8 cellular contexts compared by ENCODE assay signal in genomic region chr19:49142866-49143335, GRCh38. TPM values are rescaled to one million over a fixed set of nuclear protein-coding genes. Genes with fewer than 3 reads are reported as not detected.
A peak's percentile ranks its signal among the peaks of the same experiment; 100 is the strongest.
DNase-seq lines count a peak whose midpoint lies in the region; ATAC-seq, FAIRE-seq and TF ChIP-seq lines count a peak whose summit lies in the region.

No MANE protein-coding gene starts in this region.

- H3K36me3 Mint-ChIP-seq in T-helper 17 cell (ENCODE audit: low read depth), result peaks cover 7% of the 10 kb centered on the region

- intact Hi-C loops in gastrocnemius medialis (cut with DNase I; ENCODE audit: low total_unique reads), result loop anchor here (2.0 kb wide), 1 partner anchor 14 kb away; no protein-coding TSS in a partner anchor

- peak; percentile 35 to 57 for TF ChIP-seq POLR2A in gastrocnemius medialis (IDR thresholded peaks at IDR 0.05)

- H3K27me3 ChIP-seq in bronchial epithelial cell (ENCODE audit: control insufficient read depth, insufficient read depth, low read length), result no peaks in the 10 kb centered on the region
- no peaks in the 10 kb centered on the region for H3K27me3 ChIP-seq in gastrocnemius medialis

- H3K4me3 ChIP-seq in bronchial epithelial cell (ENCODE audit: low read depth, low read length), result peak overlapping the region; percentile 41
- peak overlapping the region; percentile 63 for H3K4me3 ChIP-seq in iPS-18c (ENCODE audit: insufficient read depth, low read depth, low read length)
- peak overlapping the region; percentile 58 to 67 (median 62) for H3K4me3 ChIP-seq in gastrocnemius medialis

- H3K4me1 ChIP-seq in gastrocnemius medialis, result peaks cover 15 to 25% of the 10 kb centered on the region in 2 donors

- ATAC-seq in T-helper 17 cell, result peak; percentile 70
- peak; percentile 94 to 98 for ATAC-seq in gastrocnemius medialis

- DNase-seq in GDM1 (lab: John Stamatoyannopoulos, UW) (peak; percentile 84), HS-5 (ENCODE audit: low read depth) (peak; percentile 56), T-helper 17 cell (peak in 1 of 3 donors; percentile 31), bronchial epithelial cell (ENCODE audit: low read depth) (peak; percentile 84), gastrocnemius medialis (peak; percentile 91 to 92), mesenteric fat pad (ENCODE audit: low spot score) (no peak), HK-2 (ENCODE audit: unreplicated experiment) (no peak)

- H3K4me1 Mint-ChIP-seq in T-helper 17 cell, result peaks cover 22% of the 10 kb centered on the region

- TF ChIP-seq CTCF in bronchial epithelial cell (IDR thresholded peaks at IDR 0.05; ENCODE audit: insufficient read depth, low read length, severe bottlenecking) (no peak), gastrocnemius medialis (IDR thresholded peaks at IDR 0.05 in 4 of 5, conservative IDR thresholded peaks at IDR 0.05 in 1 of 5) (no peak)

- in situ Hi-C loops in gastrocnemius medialis (cut with MboI; ENCODE audit: low sequenced_read_pairs in 4 of 4), result no loop called here

- H3K27me3 Mint-ChIP-seq in T-helper 17 cell, result peaks cover 43% of the 10 kb centered on the region

- H3K36me3 ChIP-seq in bronchial epithelial cell (ENCODE audit: control insufficient read depth, insufficient read depth, low read length) (no peaks in the 10 kb centered on the region), gastrocnemius medialis (no peaks in the 10 kb centered on the region)

- no peaks in the 10 kb centered on the region for H3K9me3 ChIP-seq in T-helper 17 cell (ENCODE audit: control insufficient read depth, low read length, poor library complexity, severe bottlenecking)
- H3K9me3 ChIP-seq in iPS-18c (ENCODE audit: control insufficient read depth, insufficient read depth, low read length), result no peaks in the 10 kb centered on the region
- H3K9me3 ChIP-seq in gastrocnemius medialis, result no peaks in the 10 kb centered on the region

- peak overlapping the region; percentile 81 for H3K4me3 Mint-ChIP-seq in T-helper 17 cell

- peak overlapping the region; percentile 48 to 67 (median 56) for H3K27ac ChIP-seq in gastrocnemius medialis

- no peak for FAIRE-seq in bronchial epithelial cell (lab: Jason Lieb, UNC)

- peak overlapping the region; percentile 74 for H3K27ac Mint-ChIP-seq in T-helper 17 cell

RNA-seq across cellular contexts. Expression of gene HRC, which starts 12.3 kb away (rescaled TPM):
- not detected for total RNA-seq in T-helper 17 cell
- total RNA-seq in bronchial epithelial cell, result not detected in 2 replicates
- total RNA-seq in gastrocnemius medialis, result 100 to 1,000 TPM; 190 to 537 (median 300) TPM
- 1.3 TPM for total RNA-seq in mesenteric fat pad

RNA-seq across cellular contexts. Expression of gene TRPM4, which starts 14.7 kb away (rescaled TPM):
- total RNA-seq in T-helper 17 cell (under 1 TPM in 1 of 2 donors, not detected in 1; 0.25 TPM), bronchial epithelial cell (11.1 and 18.6 TPM in 2 replicates), gastrocnemius medialis (10 to 100 TPM; 10.4 to 11.5 (median 11.3) TPM), mesenteric fat pad (17.0 TPM)

RNA-seq across cellular contexts. Expression of gene PPFIA3, which starts 23.6 kb away (rescaled TPM):
- total RNA-seq in T-helper 17 cell, result 1 to 10 TPM; 2.6 to 3.9 TPM
- total RNA-seq in bronchial epithelial cell, result 1.3 and 2.2 TPM in 2 replicates
- 1 to 10 TPM; 1.9 to 4.1 (median 3.0) TPM for total RNA-seq in gastrocnemius medialis
- 3.1 TPM for total RNA-seq in mesenteric fat pad

RNA-seq across cellular contexts. Expression of gene C19orf73, which starts 24.0 kb away (rescaled TPM):
- total RNA-seq in T-helper 17 cell, result 1 to 10 TPM; 3.6 to 3.9 TPM
- total RNA-seq in bronchial epithelial cell, result 0.53 and 1.9 TPM in 2 replicates
- total RNA-seq in gastrocnemius medialis, result 10 to 100 TPM in 1 of 4 donors, 1 to 10 TPM in 3; 1.3 to 11.7 (median 3.5) TPM
- not detected for total RNA-seq in mesenteric fat pad

RNA-seq across cellular contexts. Expression of gene LIN7B, which starts 28.7 kb away (rescaled TPM):
- total RNA-seq in T-helper 17 cell (1 to 10 TPM; 4.7 to 5.2 TPM), bronchial epithelial cell (3.2 and 6.5 TPM in 2 replicates), gastrocnemius medialis (10 to 100 TPM; 25.7 to 97.9 (median 34.0) TPM), mesenteric fat pad (4.2 TPM)

Comparison
In these comparisons a context has a peak if more than half of its experiments do, and no peak if none do; other contexts are left out.
1. DNase-seq: peak in GDM1 (single experiment), HS-5 (single experiment), bronchial epithelial cell (single experiment) and gastrocnemius medialis (2 of 2); none in mesenteric fat pad (single experiment) and HK-2 (single experiment).
2. RNA of gene HRC, which starts 12.3 kb away (total RNA-seq): 190 to 537 TPM in gastrocnemius medialis; 1.3 TPM in mesenteric fat pad (single experiment), not detected in T-helper 17 cell and not detected in bronchial epithelial cell; every median in the first group is over 10 times any median in the second.
3. Peak in every context shown above with its lines, with median percentiles within 50 percentile points of each other: H3K4me3 ChIP-seq.